14 cellular contexts compared by ENCODE assay signal in the genomic region with DNA sequence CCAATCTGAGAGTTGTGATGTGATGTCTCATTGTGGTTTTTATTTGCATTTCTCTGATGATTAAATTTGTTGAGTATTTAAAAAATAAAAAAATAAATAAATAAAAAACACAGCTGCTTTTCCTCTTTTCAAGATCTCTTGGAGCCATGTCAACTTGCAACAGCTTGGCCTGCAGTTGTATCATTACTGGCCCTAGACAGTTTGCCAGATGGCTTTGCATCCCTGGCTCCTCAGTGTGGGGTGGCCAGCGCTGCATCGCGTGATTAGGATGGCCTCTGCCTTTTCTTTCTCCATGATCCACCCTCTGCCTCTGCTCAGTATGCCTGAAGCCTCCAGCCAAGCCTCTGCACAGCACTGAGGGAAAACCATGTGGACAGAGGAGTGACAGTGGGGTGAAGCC.
DNase-seq lines count a peak whose midpoint lies in the region; ATAC-seq, FAIRE-seq and TF ChIP-seq lines count a peak whose summit lies in the region.
"Had no signal": no experiment of that assay in that cellular context is flagged by ENCODE, and none has a peak within 500 bp of the region (broad histone marks: within the 10 kb centered on the region; RNA-seq: fewer than 3 reads in every experiment).

No MANE protein-coding gene starts in this region.

- WGBS in gastroesophageal sphincter (ENCODE audit: low coverage in 1 of 2), 2 donors = 64% methylated on average over 3 of the region's 3 CpGs; no CpG with 5 or more reads in 1 of the 2 donors
- WGBS in ovary, 3 donors = 10 to 19% (median 13%) methylated on average over 3 of the region's 3 CpGs
- 77 to 83% (median 77%) methylated on average over 3 of the region's 3 CpGs for WGBS in stomach, 5 donors

- H3K27ac ChIP-seq in gastroesophageal sphincter (no peak overlapping the region), ovary (no peak overlapping the region), stomach (no peak overlapping the region)
- H3K27ac ChIP-seq: esophagus muscularis mucosa had no signal

- DNase-seq in AG20443 (ENCODE audit: low spot score) = peak; percentile 93
- DNase-seq in NCI-H446 treated with DMSO at 0.1 percent for 48 hours (lab: John Stamatoyannopoulos, UW) = peak; percentile 55
- DNase-seq in ovary = peak; percentile 46 to 72 (median 63)
- DNase-seq in GM12891 (ENCODE audit: insufficient read length, low spot score) = no peak
- DNase-seq in SK-N-DZ (ENCODE audit: low spot score) = no peak
- DNase-seq in kidney glomerular epithelial cell (lab: John Stamatoyannopoulos, UW) = no peak
- no peak for DNase-seq in stomach
- DNase-seq: activated CD8-positive, alpha-beta memory T cell treated with anti-CD3 and anti-CD28 coated beads, Interleukin-2, amount 50 U/mL, for 48 hours; activated naive CD4-positive, alpha-beta T cell treated with anti-CD3 and anti-CD28 coated beads for 36 hours; NCI-H1105; stimulated activated CD4-positive, alpha-beta T cell treated with anti-CD3 and anti-CD28 coated beads, Interleukin-4, amount 100 ng/mL, for 4 hours; T-helper 17 cell had no signal

- intact Hi-C loops in ovary (cut with DNase I) = no loop called here
- intact Hi-C loops in stomach (cut with DNase I; ENCODE audit: low total_unique reads) = no loop called here

- no peak for TF ChIP-seq EP300 in gastroesophageal sphincter (IDR thresholded peaks at IDR 0.05)
- no peak for TF ChIP-seq EP300 in ovary (IDR thresholded peaks at IDR 0.05)
- TF ChIP-seq EP300 in stomach (IDR thresholded peaks at IDR 0.05) = no peak

- no peak for TF ChIP-seq POLR2A in gastroesophageal sphincter (IDR thresholded peaks at IDR 0.05)
- no peak for TF ChIP-seq POLR2A in ovary (IDR thresholded peaks at IDR 0.05)
- no peak for TF ChIP-seq POLR2A in GM12891 (IDR thresholded peaks at IDR 0.05; ENCODE audit: low read depth, low read length)
- TF ChIP-seq POLR2A in stomach (IDR thresholded peaks at IDR 0.05) = no peak

- H3K4me3 ChIP-seq in gastroesophageal sphincter = no peak overlapping the region
- H3K4me3 ChIP-seq in ovary = no peak overlapping the region
- H3K4me3 ChIP-seq in stomach = no peak overlapping the region
- H3K4me3 ChIP-seq: esophagus muscularis mucosa had no signal

- peaks cover 0 to 13% (median 0%) of the 10 kb centered on the region in 3 donors for H3K4me1 ChIP-seq in gastroesophageal sphincter
- H3K4me1 ChIP-seq in ovary (ENCODE audit: insufficient read depth) = peaks cover 14% of the 10 kb centered on the region
- peaks cover 0 to 10% (median 3%) of the 10 kb centered on the region in 4 donors for H3K4me1 ChIP-seq in stomach

- H3K27me3 ChIP-seq in gastroesophageal sphincter (no peaks in the 10 kb centered on the region), ovary (no peaks in the 10 kb centered on the region), stomach (no peaks in the 10 kb centered on the region)
- H3K27me3 ChIP-seq: esophagus muscularis mucosa had no signal

- TF ChIP-seq CTCF in gastroesophageal sphincter (IDR thresholded peaks at IDR 0.05) (no peak), ovary (IDR thresholded peaks at IDR 0.05) (no peak), stomach (IDR thresholded peaks at IDR 0.05) (no peak)

- no peak for FAIRE-seq in GM12891 (lab: Jason Lieb, UNC)

- H3K9me3 ChIP-seq in gastroesophageal sphincter (no peaks in the 10 kb centered on the region), ovary (no peaks in the 10 kb centered on the region), stomach (peaks cover 0 to 4% (median 0%) of the 10 kb centered on the region in 4 donors)
- H3K9me3 ChIP-seq: esophagus muscularis mucosa had no signal

- H3K36me3 ChIP-seq in gastroesophageal sphincter (no peaks in the 10 kb centered on the region), ovary (no peaks in the 10 kb centered on the region), stomach (no peaks in the 10 kb centered on the region)
- H3K36me3 ChIP-seq: esophagus muscularis mucosa had no signal

- ATAC-seq in gastroesophageal sphincter = peak; percentile 81
- ATAC-seq: T-helper 17 cell had no signal

TF ChIP-seq in GM12891, 5 proteins besides CTCF, POLR2A, EP300 and RAD21:
- TF ChIP-seq SPI1 (IDR thresholded peaks at IDR 0.05; ENCODE audit: low read depth, low read length) = no peak
- no peak for TF ChIP-seq POU2F2 (IDR thresholded peaks at IDR 0.05; ENCODE audit: low read depth, low read length)
- no peak for TF ChIP-seq PAX5 (IDR thresholded peaks at IDR 0.05; ENCODE audit: insufficient read depth, low read length, severe bottlenecking)
- no peak for TF ChIP-seq POLR2AphosphoS5 (IDR thresholded peaks at IDR 0.05; ENCODE audit: low read depth, low read length)
- TF ChIP-seq TAF1 (IDR thresholded peaks at IDR 0.05; ENCODE audit: low read depth, low read length) = no peak

Comparison
In these comparisons a context has a peak if more than half of its experiments do, and no peak if none do; other contexts are left out.
1. DNase-seq: peak in AG20443 (single experiment), NCI-H446 treated with DMSO at 0.1 percent for 48 hours (single experiment) and ovary (5 of 5); none in GM12891 (single experiment), SK-N-DZ (single experiment), kidney glomerular epithelial cell (single experiment) and stomach (single experiment).